21 cellular contexts compared by ENCODE assay signal in the genomic region with DNA sequence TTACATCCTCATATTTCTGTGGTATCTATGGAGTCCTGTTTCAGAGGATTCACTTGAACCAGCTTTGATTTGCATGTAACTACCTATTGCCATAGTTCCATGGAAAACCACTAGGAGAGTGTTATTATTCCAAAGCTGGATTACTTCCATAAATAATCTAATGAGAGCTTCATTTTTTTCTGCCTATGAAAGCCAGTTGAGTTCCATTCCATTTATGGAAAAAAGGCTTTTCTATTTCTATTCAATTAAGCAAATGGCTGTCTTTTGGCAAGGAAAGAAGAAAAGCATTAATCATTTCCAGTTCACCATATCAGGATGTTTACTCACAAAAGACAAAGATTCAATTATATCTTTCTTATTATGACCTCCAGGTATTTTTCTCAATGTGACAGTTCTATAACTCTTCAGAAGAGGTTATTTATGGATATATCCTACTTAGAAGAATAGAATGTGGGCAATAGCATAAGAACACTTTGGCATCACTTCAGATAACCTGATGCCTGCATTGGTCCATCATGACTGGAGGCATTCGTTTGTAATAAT.
DNase-seq lines count a peak whose midpoint lies in the region; ATAC-seq and TF ChIP-seq lines count a peak whose summit lies in the region.
"Had no signal": no experiment of that assay in that cellular context is flagged by ENCODE, and none has a peak within 500 bp of the region (broad histone marks: within the 10 kb centered on the region; RNA-seq: fewer than 3 reads in every experiment).

No MANE protein-coding gene starts in this region.

- peak overlapping the region; percentile 75 to 77; a peak in 3 of 4 replicates for H3K27ac ChIP-seq in SK-N-SH (ENCODE audit: low read depth in 2 of 2, low read length in 1 of 2)
- H3K27ac ChIP-seq in tibial artery, result peak overlapping the region; percentile 17 to 47

- peak overlapping the region; percentile 8 for H3K9ac ChIP-seq in SK-N-SH

- no peaks in the 10 kb centered on the region for H4K20me1 ChIP-seq in SK-N-SH (ENCODE audit: insufficient read depth)

- peaks cover 2% of the 10 kb centered on the region for H3K27me3 Mint-ChIP-seq in activated CD4-positive, alpha-beta T cell treated with anti-CD3 and anti-CD28 coated beads, Interleukin-2, amount 10 ng/mL, durations not matched to agents 24 days and 14 days
- peaks cover 1% of the 10 kb centered on the region for H3K27me3 Mint-ChIP-seq in activated CD4-positive, alpha-beta T cell treated with anti-CD3 and anti-CD28 coated beads for 36 hours
- H3K27me3 Mint-ChIP-seq: activated naive CD8-positive, alpha-beta T cell; IgD-negative memory B cell had no signal

- no peak overlapping the region for H3K4me3 ChIP-seq in SK-N-SH (ENCODE audit: low read depth in 2 of 2, low read length in 1 of 2)
- no peak overlapping the region for H3K4me3 ChIP-seq in fibroblast of villous mesenchyme (ENCODE audit: low read depth, low read length)
- H3K4me3 ChIP-seq in tibial artery, result no peak overlapping the region

- TF ChIP-seq RAD21 in SK-N-SH (IDR thresholded peaks at IDR 0.05; ENCODE audit: low read length), result no peak

- H3K36me3 Mint-ChIP-seq in activated CD4-positive, alpha-beta T cell treated with anti-CD3 and anti-CD28 coated beads, Interleukin-2, amount 10 ng/mL, durations not matched to agents 24 days and 14 days (ENCODE audit: low read depth), result peaks cover 3% of the 10 kb centered on the region
- H3K36me3 Mint-ChIP-seq in activated CD4-positive, alpha-beta T cell treated with anti-CD3 and anti-CD28 coated beads for 36 hours (ENCODE audit: low read depth), result no peaks in the 10 kb centered on the region
- H3K36me3 Mint-ChIP-seq: IgD-negative memory B cell, WTC11 had no signal

- H3K9me3 Mint-ChIP-seq in activated CD4-positive, alpha-beta T cell treated with anti-CD3 and anti-CD28 coated beads, Interleukin-2, amount 10 ng/mL, durations not matched to agents 24 days and 14 days, result peaks cover 9% of the 10 kb centered on the region
- H3K9me3 Mint-ChIP-seq in activated CD4-positive, alpha-beta T cell treated with anti-CD3 and anti-CD28 coated beads for 36 hours (ENCODE audit: low read depth), result peaks cover 2% of the 10 kb centered on the region
- H3K9me3 Mint-ChIP-seq: IgD-negative memory B cell, neural crest cell, WTC11 had no signal

- POLR2A ChIA-PET in activated CD4-positive, alpha-beta T cell treated with anti-CD3 and anti-CD28 coated beads for 36 hours (lab: Charles Lee), result no interaction called here
- POLR2A ChIA-PET in SK-N-SH (lab: Yijun Ruan, JAX), result interaction anchor here (0.6 kb wide), 1 partner anchor 325 kb away, joined by 3 read pairs; the partner anchor contains the start of gene NFKBIZ

- intact Hi-C loops in activated CD4-positive, alpha-beta T cell treated with anti-CD3 and anti-CD28 coated beads, Interleukin-2, amount 10 ng/mL, durations not matched to agents 24 days and 14 days (cut with micrococcal nuclease), result no loop called here
- intact Hi-C loops in activated CD4-positive, alpha-beta T cell treated with anti-CD3 and anti-CD28 coated beads for 36 hours (cut with DNase I, micrococcal nuclease), result no loop called here
- intact Hi-C loops in tibial artery (cut with DNase I; ENCODE audit: low total_unique reads), result no loop called here

- CTCF ChIA-PET in activated CD4-positive, alpha-beta T cell treated with anti-CD3 and anti-CD28 coated beads for 36 hours (lab: Charles Lee), result interaction anchor here (0.8 to 1.2 kb wide), 2 partner anchors 12 to 362 kb away, joined by 3 read pairs; no protein-coding TSS in a partner anchor
- CTCF ChIA-PET in SK-N-SH (lab: Yijun Ruan, JAX), result interaction anchor here (0.7 to 1.3 kb wide), 2 partner anchors 8 to 13 kb away, joined by 3 read pairs; no protein-coding TSS in a partner anchor

- H3K27me3 ChIP-seq in SK-N-SH (ENCODE audit: insufficient read depth) (no peaks in the 10 kb centered on the region), tibial artery (no peaks in the 10 kb centered on the region)

- TF ChIP-seq CTCF in SK-N-SH (IDR thresholded peaks at IDR 0.05) (peak; percentile 24; the same call in 1 of the 2 replicates), fibroblast of villous mesenchyme (IDR thresholded peaks at IDR 0.05; ENCODE audit: insufficient read depth, low read depth, low read length) (no peak), tibial artery (IDR thresholded peaks at IDR 0.05) (no peak)

- H3K4me2 ChIP-seq in SK-N-SH, result peak overlapping the region; percentile 12; the same call in 1 of the 2 replicates

- H3K4me1 ChIP-seq in SK-N-SH (ENCODE audit: control insufficient read depth in 1 of 2, insufficient read depth in 2 of 2, low read depth in 1 of 2, low read length in 1 of 2) (peaks cover 9 to 26% of the 10 kb centered on the region in 2 experiments; a peak in 3 of 4 replicates), tibial artery (peaks cover 0 to 48% (median 19%) of the 10 kb centered on the region in 4 donors)

- peak; percentile 3 for DNase-seq in activated CD4-positive, alpha-beta T cell treated with anti-CD3 and anti-CD28 coated beads, Interleukin-2, amount 10 ng/mL, durations not matched to agents 24 days and 14 days
- DNase-seq in activated CD4-positive, alpha-beta T cell treated with anti-CD3 and anti-CD28 coated beads for 36 hours, result no peak
- DNase-seq in SK-N-SH (no peak), fibroblast of villous mesenchyme (ENCODE audit: low read depth) (peak; percentile 30), tibial artery (no peak), HCEC 1CT (no peak), NCI-H524 (lab: John Stamatoyannopoulos, UW) (no peak)
- DNase-seq: activated T-cell treated with anti-CD3 and anti-CD28 coated beads, Interleukin-2, amount 50 U/mL, for 72 hours; C1 segment of cervical spinal cord; DMS153; effector CD4-positive, alpha-beta T cell; midbrain; MV-4-11; OCI-M1; stimulated activated CD4-positive, alpha-beta T cell treated with anti-CD3 and anti-CD28 coated beads, Interleukin-12 subunit alpha, Interleukin-12 subunit beta, amount 100 ng/mL, for 4 hours had no signal

- H3K4me1 Mint-ChIP-seq in activated CD4-positive, alpha-beta T cell treated with anti-CD3 and anti-CD28 coated beads, Interleukin-2, amount 10 ng/mL, durations not matched to agents 24 days and 14 days, result peaks cover 5% of the 10 kb centered on the region
- peaks cover 5% of the 10 kb centered on the region for H3K4me1 Mint-ChIP-seq in activated CD4-positive, alpha-beta T cell treated with anti-CD3 and anti-CD28 coated beads for 36 hours
- H3K4me1 Mint-ChIP-seq: neural crest cell had no signal

- 33% methylated on average over 1 of the region's 1 CpG for WGBS in SK-N-SH (ENCODE audit: low lambda C conversion rate)

- ATAC-seq in activated CD4-positive, alpha-beta T cell treated with anti-CD3 and anti-CD28 coated beads for 36 hours, result no peak
- ATAC-seq in HG02759 (IDR thresholded peaks at IDR 0.05; ENCODE audit: unreplicated experiment), result no peak
- ATAC-seq: WTC11 had no signal

- H2AFZ ChIP-seq in SK-N-SH (ENCODE audit: low read depth), result no peak overlapping the region

- no peaks in the 10 kb centered on the region for H3K9me2 ChIP-seq in SK-N-SH

- peaks cover 19% of the 10 kb centered on the region for H3F3A ChIP-seq in SK-N-SH (replicated peaks; ENCODE audit: insufficient read depth)

- no peaks in the 10 kb centered on the region for H3K36me3 ChIP-seq in SK-N-SH (replicated peaks in 1 of 2; ENCODE audit: control insufficient read depth in 1 of 2, insufficient read depth in 2 of 2, low read length in 1 of 2)
- no peaks in the 10 kb centered on the region for H3K36me3 ChIP-seq in tibial artery

- H3K9me3 ChIP-seq in SK-N-SH, result no peaks in the 10 kb centered on the region
- no peaks in the 10 kb centered on the region for H3K9me3 ChIP-seq in tibial artery

- H3K4me3 Mint-ChIP-seq in activated CD4-positive, alpha-beta T cell treated with anti-CD3 and anti-CD28 coated beads, Interleukin-2, amount 10 ng/mL, durations not matched to agents 24 days and 14 days, result no peak overlapping the region
- H3K4me3 Mint-ChIP-seq in activated CD4-positive, alpha-beta T cell treated with anti-CD3 and anti-CD28 coated beads for 36 hours, result no peak overlapping the region
- H3K4me3 Mint-ChIP-seq: activated naive CD8-positive, alpha-beta T cell; activated T-cell treated with anti-CD3 and anti-CD28 coated beads, Interleukin-2, amount 50 U/mL, for 72 hours; IgD-negative memory B cell; neural crest cell; T-helper 2 cell treated with Interferon-gamma antibody and Interleukin-4, amounts not matched to agents 5 μg/mL and 100 μg/mL, for 36 hours; WTC11 had no signal

- no peak overlapping the region for H3K27ac Mint-ChIP-seq in activated CD4-positive, alpha-beta T cell treated with anti-CD3 and anti-CD28 coated beads, Interleukin-2, amount 10 ng/mL, durations not matched to agents 24 days and 14 days
- H3K27ac Mint-ChIP-seq in activated CD4-positive, alpha-beta T cell treated with anti-CD3 and anti-CD28 coated beads for 36 hours, result no peak overlapping the region
- H3K27ac Mint-ChIP-seq: activated naive CD8-positive, alpha-beta T cell; activated T-cell treated with anti-CD3 and anti-CD28 coated beads, Interleukin-2, amount 50 U/mL, for 72 hours; T-helper 2 cell treated with Interferon-gamma antibody and Interleukin-4, amounts not matched to agents 5 μg/mL and 100 μg/mL, for 36 hours; WTC11 had no signal

- TF ChIP-seq EP300 in SK-N-SH (IDR thresholded peaks at IDR 0.05; ENCODE audit: borderline replicate concordance in 1 of 2, low read depth in 1 of 2, low read length in 1 of 2), result peak; percentile 50 to 77

- no peaks in the 10 kb centered on the region for H3K79me2 ChIP-seq in SK-N-SH (ENCODE audit: insufficient read depth)

TF ChIP-seq in SK-N-SH, 30 proteins besides CTCF, POLR2A, EP300 and RAD21 (continues in another document):
- peak; percentile 40; the same call in 1 of the 2 replicates for TF ChIP-seq JUND (IDR thresholded peaks at IDR 0.05)
- TF ChIP-seq EZH2phosphoT487 (IDR thresholded peaks at IDR 0.05; ENCODE audit: borderline replicate concordance, low read depth), result no peak
- peak; percentile 65; the same call in 1 of the 2 replicates for TF ChIP-seq TEAD4 (IDR thresholded peaks at IDR 0.05; ENCODE audit: borderline replicate concordance, insufficient read depth)
- peak; percentile 71; the same call in 1 of the 2 replicates for TF ChIP-seq FOXM1 (IDR thresholded peaks at IDR 0.05; ENCODE audit: low read depth)
- peak; percentile 84 for TF ChIP-seq NFIC (IDR thresholded peaks at IDR 0.05; ENCODE audit: borderline replicate concordance)
- TF ChIP-seq USF2 (IDR thresholded peaks at IDR 0.05; ENCODE audit: borderline replicate concordance, low read depth, low read length), result no peak

Comparison
In these comparisons a context has a peak if more than half of its experiments do, and no peak if none do; other contexts are left out.
1. DNase-seq: peak in activated CD4-positive, alpha-beta T cell treated with anti-CD3 and anti-CD28 coated beads, Interleukin-2, amount 10 ng/mL, durations not matched to agents 24 days and 14 days (single experiment) and fibroblast of villous mesenchyme (single experiment); none in activated CD4-positive, alpha-beta T cell treated with anti-CD3 and anti-CD28 coated beads for 36 hours (single experiment), SK-N-SH (single experiment), tibial artery (0 of 2), HCEC 1CT (single experiment) and NCI-H524 (0 of 2).